23 cellular contexts compared by ENCODE assay signal in genomic region chr11:119446434-119446833, GRCh38. TPM values are rescaled to one million over a fixed set of nuclear protein-coding genes. Genes with fewer than 3 reads are reported as not detected.
DNase-seq lines count a peak whose midpoint lies in the region; ATAC-seq and TF ChIP-seq lines count a peak whose summit lies in the region.
"Had no signal": no experiment of that assay in that cellular context is flagged by ENCODE, and none has a peak within 500 bp of the region (broad histone marks: within the 10 kb centered on the region; RNA-seq: fewer than 3 reads in every experiment).

No MANE protein-coding gene starts in this region.

- no peaks in the 10 kb centered on the region for H3K36me3 ChIP-seq in GM23248 (ENCODE audit: low read depth)
- no peaks in the 10 kb centered on the region for H3K36me3 ChIP-seq in neural progenitor cell
- H3K36me3 ChIP-seq in testis (ENCODE audit: low read depth, missing control alignments), result no peaks in the 10 kb centered on the region

- TF ChIP-seq CTCF in chondrocyte (IDR thresholded peaks at IDR 0.05) (no peak), neural progenitor cell (IDR thresholded peaks at IDR 0.05) (no peak), testis (IDR thresholded peaks at IDR 0.05) (no peak)

- H4K20me1 ChIP-seq in GM23248 (ENCODE audit: insufficient read depth) (no peaks in the 10 kb centered on the region), neural progenitor cell (ENCODE audit: low read depth) (no peaks in the 10 kb centered on the region)

- H3K9me3 Mint-ChIP-seq in chondrocyte (ENCODE audit: low read depth) (no peaks in the 10 kb centered on the region), neural progenitor cell (no peaks in the 10 kb centered on the region)
- H3K9me3 Mint-ChIP-seq: CD4-positive, alpha-beta T cell had no signal

- no peaks in the 10 kb centered on the region for H3K9me2 ChIP-seq in GM23248 (ENCODE audit: insufficient read depth)

- H3K27me3 ChIP-seq in GM23248 (replicated peaks; ENCODE audit: insufficient read depth), result no peaks in the 10 kb centered on the region
- no peaks in the 10 kb centered on the region for H3K27me3 ChIP-seq in neural progenitor cell
- no peaks in the 10 kb centered on the region for H3K27me3 ChIP-seq in testis

- peaks cover 13% of the 10 kb centered on the region; the same call in 1 of the 2 replicates for H3K4me1 ChIP-seq in GM23248 (ENCODE audit: insufficient read depth)
- no peaks in the 10 kb centered on the region for H3K4me1 ChIP-seq in neural progenitor cell
- H3K4me1 ChIP-seq in testis, result peaks cover 19% of the 10 kb centered on the region
- H3K4me1 ChIP-seq: A549 had no signal

- H3K27ac ChIP-seq in GM23248, result no peak overlapping the region
- no peak overlapping the region for H3K27ac ChIP-seq in neural progenitor cell
- H3K27ac ChIP-seq in testis, result peak overlapping the region; percentile 59 to 64
- H3K27ac ChIP-seq: A549 had no signal

- DNase-seq in GM23248, result no peak
- no peak for DNase-seq in chondrocyte (ENCODE audit: low spot score)
- no peak for DNase-seq in neural progenitor cell (ENCODE audit: low spot score)
- DNase-seq in testis, result peak; percentile 23
- DNase-seq in GM19238 (ENCODE audit: insufficient read length, low spot score), result no peak
- no peak for DNase-seq in stimulated activated CD8-positive, alpha-beta memory T cell treated with anti-CD3 and anti-CD28 coated beads, Interleukin-4, amount 100 ng/mL, for 48 hours
- DNase-seq in NCI-H1105 treated with DMSO at 0.1 percent for 48 hours (lab: John Stamatoyannopoulos, UW), result no peak
- DNase-seq: Caco-2; CD4-positive, alpha-beta T cell; DMS153; EL; MV-4-11; NCI-H1417; NCI-H187; NCI-H226; NCI-H524; NCI-H82; PC-3; RPMI8226 had no signal

- no peak overlapping the region for H3K4me3 Mint-ChIP-seq in chondrocyte (ENCODE audit: unreplicated experiment)
- no peak overlapping the region for H3K4me3 Mint-ChIP-seq in neural progenitor cell
- H3K4me3 Mint-ChIP-seq: CD4-positive, alpha-beta T cell had no signal

- no peak overlapping the region for H3K4me2 ChIP-seq in GM23248 (ENCODE audit: unreplicated experiment)
- H3K4me2 ChIP-seq in neural progenitor cell, result no peak overlapping the region
- H3K4me2 ChIP-seq: A549 had no signal

- peak overlapping the region; percentile 56 for H2AFZ ChIP-seq in GM23248
- H2AFZ ChIP-seq in neural progenitor cell (replicated peaks), result no peak overlapping the region

- no peak for TF ChIP-seq POLR2A in testis (IDR thresholded peaks at IDR 0.05)

- WGBS in GM23248 (ENCODE audit: low coverage in 1 of 2, low lambda C conversion rate in 2 of 2, missing lambda C conversion rate in 2 of 2), 2 experiments, result 73 to 77% methylated on average over 8 of the region's 8 CpGs
- WGBS in testis, 2 donors, result 57 to 66% methylated on average over 8 of the region's 8 CpGs

- H3F3A ChIP-seq in GM23248 (ENCODE audit: insufficient read depth), result no peaks in the 10 kb centered on the region
- no peaks in the 10 kb centered on the region for H3F3A ChIP-seq in neural progenitor cell (ENCODE audit: low read depth)

- H3K27ac Mint-ChIP-seq in chondrocyte (ENCODE audit: unreplicated experiment), result peak overlapping the region; percentile 41
- H3K27ac Mint-ChIP-seq in neural progenitor cell, result peak overlapping the region; percentile 25
- H3K27ac Mint-ChIP-seq: CD4-positive, alpha-beta T cell had no signal

- no peak for ATAC-seq in GM19397 (IDR thresholded peaks at IDR 0.05; ENCODE audit: unreplicated experiment)
- ATAC-seq: A549, GM12878, K562, PC-3 had no signal

- H3K4me1 Mint-ChIP-seq in chondrocyte (ENCODE audit: low read depth) (peaks cover 20% of the 10 kb centered on the region), neural progenitor cell (peaks cover 2% of the 10 kb centered on the region)

- H3K27me3 Mint-ChIP-seq in chondrocyte (ENCODE audit: low read depth) (no peaks in the 10 kb centered on the region), neural progenitor cell (ENCODE audit: insufficient read depth, low read depth) (peaks cover 2% of the 10 kb centered on the region)

- H3K9ac ChIP-seq in GM23248, result no peak overlapping the region
- H3K9ac ChIP-seq in neural progenitor cell, result no peak overlapping the region

- in situ Hi-C loops in GM23248 (cut with MboI), result no loop called here

- intact Hi-C loops in testis (cut with DNase I; ENCODE audit: low total_unique reads), result no loop called here

- no peak overlapping the region for H3K4me3 ChIP-seq in GM23248
- H3K4me3 ChIP-seq in neural progenitor cell, result no peak overlapping the region
- H3K4me3 ChIP-seq in testis, result no peak overlapping the region
- H3K4me3 ChIP-seq: A549, GM12878, K562 had no signal

- H3K9me3 ChIP-seq in GM23248 (ENCODE audit: low read depth) (no peaks in the 10 kb centered on the region), neural progenitor cell (ENCODE audit: low read depth) (no peaks in the 10 kb centered on the region), testis (no peaks in the 10 kb centered on the region)
- H3K9me3 ChIP-seq: A549, Caco-2 had no signal

- no peaks in the 10 kb centered on the region for H3K36me3 Mint-ChIP-seq in chondrocyte (ENCODE audit: low read depth)
- H3K36me3 Mint-ChIP-seq in neural progenitor cell, result no peaks in the 10 kb centered on the region

- H3K79me2 ChIP-seq in GM23248 (ENCODE audit: insufficient read depth) (no peaks in the 10 kb centered on the region), neural progenitor cell (ENCODE audit: low read depth) (no peaks in the 10 kb centered on the region)

RNA-seq across cellular contexts. Expression of gene THY1, which starts 23.5 kb away (rescaled TPM):
- total RNA-seq in GM23248 (2014; rRNA removed; shearing (Covaris generic)), result 1,197 and 1,694 TPM in 2 replicates
- polyA plus RNA-seq in GM23248 (2016; fragmentation: Nextera tagmentation; extraction: Ambion mirVana) (1,640 and 1,703 TPM in 2 replicates), testis (ENCODE audit: insufficient read depth, low read depth, low replicate concordance) (132 TPM)
- total RNA-seq in chondrocyte (198 to 219 TPM (median 215 TPM) in 3 replicates), neural progenitor cell (ENCODE audit: low replicate concordance) (49.2 and 93.9 TPM in 2 replicates), testis (10 to 100 TPM in 1 of 2 donors, 1 to 10 TPM in 1; 5.9 to 30.0 TPM)
- total RNA-seq: Caco-2; CD4-positive, alpha-beta T cell; PC-3 had no signal
- polyA plus RNA-seq: K562 had no signal

Comparison
In these comparisons a context has a peak if more than half of its experiments do, and no peak if none do; other contexts are left out.
1. H3K27ac ChIP-seq: peak in testis (2 of 2); none in GM23248 (single experiment) and neural progenitor cell (single experiment).